ENCODE assay signal across 26 cellular contexts in the genomic region with DNA sequence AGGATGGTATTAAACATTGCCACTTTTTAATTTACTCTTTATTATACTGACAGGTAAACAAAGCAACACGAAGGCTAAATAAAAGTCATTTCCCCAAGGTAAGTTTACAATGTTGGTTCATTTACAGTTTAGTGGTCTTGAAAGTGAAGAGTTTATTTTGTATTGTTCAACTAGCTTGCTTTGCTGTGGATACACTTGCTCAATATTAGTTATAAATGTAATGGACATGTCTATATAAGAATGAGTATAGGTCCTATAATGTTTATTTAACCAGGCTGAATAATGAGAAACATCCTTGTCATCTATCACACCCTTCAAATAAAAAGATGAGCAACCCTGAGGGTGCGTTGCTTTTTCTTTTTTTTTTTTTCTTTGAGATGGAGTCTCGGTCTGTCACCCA.
"Had no signal": no experiment of that assay in that cellular context is flagged by ENCODE, and none has a peak within 500 bp of the region (broad histone marks: within the 10 kb centered on the region; RNA-seq: fewer than 3 reads in every experiment).

No MANE protein-coding gene starts in this region.

- H3K9me3 ChIP-seq: stomach, suprapubic skin, testis, thoracic aorta, thyroid gland, tibial artery, tibial nerve, transverse colon, upper lobe of left lung, upper lobe of right lung, uterus, vagina had no signal

- H3K27me3 ChIP-seq: stomach, suprapubic skin, testis, thyroid gland, tibial artery, tibial nerve, transverse colon, upper lobe of left lung, upper lobe of right lung, uterus, vagina had no signal

- DNase-seq: stimulated activated CD4-positive, alpha-beta T cell treated with anti-CD3 and anti-CD28 coated beads, Interleukin-2, amount 100 ng/mL, for 48 hours; stimulated activated CD4-positive, alpha-beta T cell treated with anti-CD3 and anti-CD28 coated beads, Interleukin-4, amount 100 ng/mL, for 1 hour; stimulated activated CD4-positive, alpha-beta T cell treated with anti-CD3 and anti-CD28 coated beads, Interleukin-4, amount 100 ng/mL, for 24 hours; stimulated activated CD4-positive, alpha-beta T cell treated with anti-CD3 and anti-CD28 coated beads, Interleukin-4, amount 100 ng/mL, for 4 hours; stimulated activated CD8-positive, alpha-beta memory T cell treated with anti-CD3 and anti-CD28 coated beads, Interleukin-4, amount 100 ng/mL, for 48 hours; stimulated activated naive B cell treated with anti-CD40 and anti-IgM and Interleukin-4, amounts not matched to agents 10 μg/mL and 1 μg/mL and 100 μg/mL, for 72 hours; stimulated activated naive CD4-positive, alpha-beta T cell; stimulated activated naive CD4-positive, alpha-beta T cell treated with Interleukin-2 at 50 U/mL for 16 hours; stimulated activated naive CD8-positive, alpha-beta T cell treated with anti-CD3 and anti-CD28 coated beads, Interleukin-15, amount 100 ng/mL, for 72 hours; stimulated activated naive CD8-positive, alpha-beta T cell treated with anti-CD3 and anti-CD28 coated beads, Interleukin-15, Interleukin-2, amounts not matched to agents 100 U/mL and 50 U/mL, for 24 hours; stomach; substantia nigra; testis; thyroid gland; tibial artery; transverse colon; trophoblast cell; upper lobe of left lung; upper lobe of right lung; uterus had no signal

- H3K27ac ChIP-seq: stomach, suprapubic skin, testis, thoracic aorta, thyroid gland, tibial artery, tibial nerve, transverse colon, upper lobe of left lung, upper lobe of right lung, uterus, vagina had no signal

- H3K4me3 ChIP-seq: stomach, suprapubic skin, testis, thoracic aorta, thyroid gland, tibial artery, tibial nerve, transverse colon, upper lobe of left lung, upper lobe of right lung, uterus, vagina had no signal

- ATAC-seq: stimulated activated effector memory CD8-positive, alpha-beta T cell treated with anti-CD3 and anti-CD28 coated beads, Interleukin-12 subunit alpha, Interleukin-12 subunit beta, amount 100 ng/mL, for 72 hours; stimulated activated memory B cell treated with anti-CD40 and anti-IgM and Interleukin-4, amounts not matched to agents 10 μg/mL and 1 μg/mL and 100 μg/mL, for 72 hours; stimulated activated naive B cell treated with anti-CD40 and anti-IgM and Interleukin-4, amounts not matched to agents 10 μg/mL and 1 μg/mL and 100 μg/mL, for 72 hours; stimulated activated naive CD8-positive, alpha-beta T cell treated with anti-CD3 and anti-CD28 coated beads, Interleukin-15, amount 100 ng/mL, for 72 hours; stimulated activated naive CD8-positive, alpha-beta T cell treated with anti-CD3 and anti-CD28 coated beads, Interleukin-15, Interleukin-2, amounts not matched to agents 100 U/mL and 50 U/mL, for 24 hours; upper lobe of right lung had no signal

- H3K36me3 ChIP-seq: stomach, suprapubic skin, thoracic aorta, thyroid gland, tibial artery, tibial nerve, transverse colon, upper lobe of left lung, upper lobe of right lung, uterus, vagina had no signal

- H3K4me1 ChIP-seq: stomach, suprapubic skin, testis, thyroid gland, tibial artery, tibial nerve, transverse colon, upper lobe of left lung, upper lobe of right lung, uterus, vagina had no signal
